In the genomic region with DNA sequence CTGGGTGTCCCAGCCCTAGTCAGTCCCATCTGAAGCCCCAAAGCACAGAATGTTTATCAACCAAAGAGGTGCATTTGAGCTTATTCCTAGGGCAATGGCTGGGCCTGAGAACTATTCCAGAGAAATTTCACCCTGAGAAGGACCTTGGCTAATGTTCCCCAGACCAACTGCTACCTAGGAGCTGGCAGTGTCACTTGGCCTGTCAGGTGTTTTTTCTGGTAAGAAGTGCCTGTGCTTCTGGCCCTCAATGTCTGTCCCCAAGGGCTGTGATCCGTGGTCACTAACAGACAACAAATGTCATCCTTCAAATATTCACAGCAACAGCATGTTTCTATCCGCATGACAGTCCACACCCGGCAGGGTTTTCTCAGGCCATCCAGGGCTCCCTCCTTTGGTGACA, we compare ENCODE assay signal across 17 cellular contexts.
A peak's percentile ranks its signal among the peaks of the same experiment; 100 is the strongest.
DNase-seq lines count a peak whose midpoint lies in the region; ATAC-seq lines count a peak whose summit lies in the region.
"Had no signal": no experiment of that assay in that cellular context is flagged by ENCODE, and none has a peak within 500 bp of the region (broad histone marks: within the 10 kb centered on the region; RNA-seq: fewer than 3 reads in every experiment).

No MANE protein-coding gene starts in this region.

- H3K36me3 Mint-ChIP-seq in stimulated activated naive CD8-positive, alpha-beta T cell treated with anti-CD3 and anti-CD28 coated beads, Interleukin-15, Interleukin-2, amounts not matched to agents 100 ng/mL and 50 ng/mL, for 24 hours (ENCODE audit: low read depth) = peaks cover 33% of the 10 kb centered on the region
- peaks cover 98% of the 10 kb centered on the region for H3K36me3 Mint-ChIP-seq in activated T-helper 17 cell treated with anti-CD3 and anti-CD28 coated beads, Interleukin-2, amount 50 U/mL, for 72 hours (ENCODE audit: low read depth)
- peaks cover 22% of the 10 kb centered on the region for H3K36me3 Mint-ChIP-seq in memory B cell

- no peak overlapping the region for H3K4me3 Mint-ChIP-seq in stimulated activated naive CD8-positive, alpha-beta T cell treated with anti-CD3 and anti-CD28 coated beads, Interleukin-15, Interleukin-2, amounts not matched to agents 100 ng/mL and 50 ng/mL, for 24 hours
- H3K4me3 Mint-ChIP-seq in activated T-helper 17 cell treated with anti-CD3 and anti-CD28 coated beads, Interleukin-2, amount 50 U/mL, for 72 hours = no peak overlapping the region
- H3K4me3 Mint-ChIP-seq in memory B cell = no peak overlapping the region

- no peaks in the 10 kb centered on the region for H3K27me3 Mint-ChIP-seq in stimulated activated naive CD8-positive, alpha-beta T cell treated with anti-CD3 and anti-CD28 coated beads, Interleukin-15, Interleukin-2, amounts not matched to agents 100 ng/mL and 50 ng/mL, for 24 hours
- no peaks in the 10 kb centered on the region for H3K27me3 Mint-ChIP-seq in activated T-helper 17 cell treated with anti-CD3 and anti-CD28 coated beads, Interleukin-2, amount 50 U/mL, for 72 hours
- H3K27me3 Mint-ChIP-seq in memory B cell = no peaks in the 10 kb centered on the region

- no peak for DNase-seq in stimulated activated naive CD8-positive, alpha-beta T cell treated with anti-CD3 and anti-CD28 coated beads, Interleukin-15, Interleukin-2, amounts not matched to agents 100 U/mL and 50 U/mL, for 24 hours
- no peak for DNase-seq in memory B cell (ENCODE audit: low spot score in 2 of 2)
- DNase-seq in stimulated activated CD4-positive, alpha-beta T cell treated with anti-CD3 and anti-CD28 coated beads, Interleukin-1b, Interleukin-23, amount 100 ng/mL, for 48 hours = no peak
- DNase-seq in DMS 273 (lab: John Stamatoyannopoulos, UW; ENCODE audit: unreplicated experiment) = no peak
- DNase-seq: activated effector memory CD4-positive, alpha-beta T cell treated with anti-CD3 and anti-CD28 coated beads, Interleukin-2, amount 50 U/mL, for 16 hours; EL; foreskin keratinocyte; GOT3; hippocampal formation; NCI-H187; NCI-H345; nucleus accumbens; Peyer's patch had no signal

- no peak for ATAC-seq in stimulated activated naive CD8-positive, alpha-beta T cell treated with anti-CD3 and anti-CD28 coated beads, Interleukin-15, Interleukin-2, amounts not matched to agents 100 U/mL and 50 U/mL, for 24 hours
- ATAC-seq in activated T-helper 17 cell treated with anti-CD3 and anti-CD28 coated beads, Interleukin-2, amount 50 U/mL, for 72 hours (replicated peaks) = no peak
- ATAC-seq in memory B cell (ENCODE audit: low read depth) = no peak
- no peak for ATAC-seq in GM19324 (IDR thresholded peaks at IDR 0.05; ENCODE audit: low FRiP score, unreplicated experiment)
- ATAC-seq in HG02678 (IDR thresholded peaks at IDR 0.05; ENCODE audit: unreplicated experiment) = no peak
- ATAC-seq: foreskin keratinocyte had no signal

- no peaks in the 10 kb centered on the region for H3K9me3 Mint-ChIP-seq in stimulated activated naive CD8-positive, alpha-beta T cell treated with anti-CD3 and anti-CD28 coated beads, Interleukin-15, Interleukin-2, amounts not matched to agents 100 ng/mL and 50 ng/mL, for 24 hours
- no peaks in the 10 kb centered on the region for H3K9me3 Mint-ChIP-seq in activated T-helper 17 cell treated with anti-CD3 and anti-CD28 coated beads, Interleukin-2, amount 50 U/mL, for 72 hours
- H3K9me3 Mint-ChIP-seq in memory B cell = no peaks in the 10 kb centered on the region

- H3K27ac Mint-ChIP-seq in stimulated activated naive CD8-positive, alpha-beta T cell treated with anti-CD3 and anti-CD28 coated beads, Interleukin-15, Interleukin-2, amounts not matched to agents 100 ng/mL and 50 ng/mL, for 24 hours = peak overlapping the region; percentile 43
- H3K27ac Mint-ChIP-seq in activated T-helper 17 cell treated with anti-CD3 and anti-CD28 coated beads, Interleukin-2, amount 50 U/mL, for 72 hours = peak overlapping the region; percentile 90
- H3K27ac Mint-ChIP-seq in memory B cell = peak overlapping the region; percentile 69

- peaks cover 75% of the 10 kb centered on the region for H3K4me1 Mint-ChIP-seq in stimulated activated naive CD8-positive, alpha-beta T cell treated with anti-CD3 and anti-CD28 coated beads, Interleukin-15, Interleukin-2, amounts not matched to agents 100 ng/mL and 50 ng/mL, for 24 hours (ENCODE audit: low read depth)
- H3K4me1 Mint-ChIP-seq in activated T-helper 17 cell treated with anti-CD3 and anti-CD28 coated beads, Interleukin-2, amount 50 U/mL, for 72 hours = peaks cover 42% of the 10 kb centered on the region
- H3K4me1 Mint-ChIP-seq in memory B cell = peaks cover 34% of the 10 kb centered on the region
